ENCODE assay signal across 35 cellular contexts in genomic region chr16:75806487-75806886, GRCh38.
"Had no signal": no experiment of that assay in that cellular context is flagged by ENCODE, and none has a peak within 500 bp of the region (broad histone marks: within the 10 kb centered on the region; RNA-seq: fewer than 3 reads in every experiment).

No MANE protein-coding gene starts in this region.

- H3K36me3 ChIP-seq: MG63 had no signal

- H3K4me3 ChIP-seq: MG63 had no signal

- H3K9me3 ChIP-seq: MG63 had no signal

- H3K27me3 ChIP-seq: MG63 had no signal

- DNase-seq: Karpas-422, Kasumi-1, MG63, MM.1S, MV-4-11, NCI-H1048, NCI-H1092, NCI-H1092 treated with DMSO at 0.1 percent for 48 hours, NCI-H1105, NCI-H1105 treated with DMSO at 0.1 percent for 48 hours, NCI-H1417, NCI-H1417 treated with DMSO at 0.1 percent for 48 hours, NCI-H1436, NCI-H1436 treated with DMSO at 0.1 percent for 48 hours, NCI-H146, NCI-H1694, NCI-H1694 treated with DMSO at 0.1 percent for 48 hours, NCI-H187, NCI-H187 treated with DMSO at 0.1 percent for 48 hours, NCI-H1930, NCI-H2029, NCI-H2029 treated with DMSO at 0.1 percent for 48 hours, NCI-H2081, NCI-H2081 treated with DMSO at 0.1 percent for 48 hours, NCI-H2107, NCI-H2171, NCI-H2171 treated with DMSO at 0.1 percent for 48 hours, NCI-H2227 treated with DMSO at 0.1 percent for 48 hours, NCI-H226, NCI-H345, NCI-H446, NCI-H446 treated with DMSO at 0.1 percent for 48 hours, NCI-H510A, NCI-H510A treated with DMSO at 0.1 percent for 48 hours, NCI-H524 treated with DMSO at 0.1 percent for 48 hours had no signal
